Comparison of ENCODE assay signal across 19 cellular contexts in genomic region chr3:14376348-14377043, GRCh38. TPM values are rescaled to one million over a fixed set of nuclear protein-coding genes. Genes with fewer than 3 reads are reported as not detected.
DNase-seq lines count a peak whose midpoint lies in the region; ATAC-seq and TF ChIP-seq lines count a peak whose summit lies in the region.
"Had no signal": no experiment of that assay in that cellular context is flagged by ENCODE, and none has a peak within 500 bp of the region (broad histone marks: within the 10 kb centered on the region; RNA-seq: fewer than 3 reads in every experiment).

No MANE protein-coding gene starts in this region.

- POLR2A ChIA-PET in activated naive CD8-positive, alpha-beta T cell treated with anti-CD3 and anti-CD28 coated beads, Interleukin-2, amount 10 ng/mL, durations not matched to agents 7 days and 5 days (lab: Charles Lee), result interaction anchor here (1.1 to 3.7 kb wide), 2 partner anchors 25 to 28 kb away, joined by 4 to 20 read pairs; partner anchors contain the start of gene SLC6A6

- no peak overlapping the region for H3K4me3 Mint-ChIP-seq in activated naive CD8-positive, alpha-beta T cell treated with anti-CD3 and anti-CD28 coated beads, Interleukin-2, amount 10 ng/mL, durations not matched to agents 7 days and 5 days
- no peak overlapping the region for H3K4me3 Mint-ChIP-seq in activated naive CD8-positive, alpha-beta T cell treated with anti-CD3 and anti-CD28 coated beads, Interleukin-2, amount 50 U/mL, for 24 hours
- no peak overlapping the region for H3K4me3 Mint-ChIP-seq in CD14-positive monocyte
- H3K4me3 Mint-ChIP-seq: CD8-positive, alpha-beta T cell had no signal

- no peak for ATAC-seq in activated naive CD8-positive, alpha-beta T cell treated with anti-CD3 and anti-CD28 coated beads, Interleukin-2, amount 10 ng/mL, durations not matched to agents 7 days and 5 days (ENCODE audit: low read depth)
- ATAC-seq in activated naive CD8-positive, alpha-beta T cell treated with anti-CD3 and anti-CD28 coated beads, Interleukin-2, amount 50 U/mL, for 24 hours, result no peak
- ATAC-seq in HG03280 (IDR thresholded peaks at IDR 0.05; ENCODE audit: unreplicated experiment) (no peak), HG02981 (IDR thresholded peaks at IDR 0.05; ENCODE audit: unreplicated experiment) (no peak), GM18511 (IDR thresholded peaks at IDR 0.05; ENCODE audit: unreplicated experiment) (no peak)
- ATAC-seq: A549; CD8-positive, alpha-beta T cell had no signal

- no peak overlapping the region for H3K4me3 ChIP-seq in retinal pigment epithelial cell (ENCODE audit: low read length)
- H3K4me3 ChIP-seq: A549, GM23248, HAP-1 had no signal

- peaks cover 23% of the 10 kb centered on the region for H3K4me1 Mint-ChIP-seq in activated naive CD8-positive, alpha-beta T cell treated with anti-CD3 and anti-CD28 coated beads, Interleukin-2, amount 10 ng/mL, durations not matched to agents 7 days and 5 days
- peaks cover 14% of the 10 kb centered on the region for H3K4me1 Mint-ChIP-seq in activated naive CD8-positive, alpha-beta T cell treated with anti-CD3 and anti-CD28 coated beads, Interleukin-2, amount 50 U/mL, for 24 hours
- H3K4me1 Mint-ChIP-seq in CD14-positive monocyte, result peaks cover 71% of the 10 kb centered on the region

- TF ChIP-seq CTCF in CD14-positive monocyte (IDR thresholded peaks at IDR 0.05), result no peak
- no peak for TF ChIP-seq CTCF in retinal pigment epithelial cell (conservative IDR thresholded peaks at IDR 0.05; ENCODE audit: low read depth, low read length)

- intact Hi-C loops in CD14-positive monocyte (cut with micrococcal nuclease), result no loop called here

- H3K9me3 Mint-ChIP-seq in activated naive CD8-positive, alpha-beta T cell treated with anti-CD3 and anti-CD28 coated beads, Interleukin-2, amount 10 ng/mL, durations not matched to agents 7 days and 5 days, result no peaks in the 10 kb centered on the region
- peaks cover 6% of the 10 kb centered on the region for H3K9me3 Mint-ChIP-seq in activated naive CD8-positive, alpha-beta T cell treated with anti-CD3 and anti-CD28 coated beads, Interleukin-2, amount 50 U/mL, for 24 hours
- H3K9me3 Mint-ChIP-seq in CD14-positive monocyte, result peaks cover 0 to 7% (median 0%) of the 10 kb centered on the region in 7 donors

- peak overlapping the region; percentile 32 for H3K27ac Mint-ChIP-seq in activated naive CD8-positive, alpha-beta T cell treated with anti-CD3 and anti-CD28 coated beads, Interleukin-2, amount 10 ng/mL, durations not matched to agents 7 days and 5 days
- no peak overlapping the region for H3K27ac Mint-ChIP-seq in activated naive CD8-positive, alpha-beta T cell treated with anti-CD3 and anti-CD28 coated beads, Interleukin-2, amount 50 U/mL, for 24 hours
- H3K27ac Mint-ChIP-seq in CD14-positive monocyte, result peak overlapping the region in 6 of 7 donors; percentile 70 to 97 (median 89)

- H3K27me3 Mint-ChIP-seq in activated naive CD8-positive, alpha-beta T cell treated with anti-CD3 and anti-CD28 coated beads, Interleukin-2, amount 10 ng/mL, durations not matched to agents 7 days and 5 days, result peaks cover 5% of the 10 kb centered on the region
- H3K27me3 Mint-ChIP-seq in activated naive CD8-positive, alpha-beta T cell treated with anti-CD3 and anti-CD28 coated beads, Interleukin-2, amount 50 U/mL, for 24 hours, result peaks cover 2% of the 10 kb centered on the region
- H3K27me3 Mint-ChIP-seq in CD14-positive monocyte (ENCODE audit: low read depth in 3 of 3), result peaks cover 0 to 5% (median 3%) of the 10 kb centered on the region in 3 donors

- no peak for DNase-seq in activated naive CD8-positive, alpha-beta T cell treated with anti-CD3 and anti-CD28 coated beads, Interleukin-2, amount 10 ng/mL, durations not matched to agents 7 days and 5 days
- DNase-seq in activated naive CD8-positive, alpha-beta T cell treated with anti-CD3 and anti-CD28 coated beads, Interleukin-2, amount 50 U/mL, for 24 hours, result no peak
- DNase-seq in CD14-positive monocyte (ENCODE audit: low spot score), result no peak
- DNase-seq in amniotic epithelial cell (ENCODE audit: low read depth), result peak; percentile 77
- peak; percentile 47 for DNase-seq in retinal pigment epithelial cell (ENCODE audit: low read depth)
- DNase-seq: Calu3; CD8-positive, alpha-beta T cell; GF-D8; GM23248; KG1; MV-4-11; NCI-H1694 treated with DMSO at 0.1 percent for 48 hours; NCI-H748 treated with DMSO at 0.1 percent for 48 hours; SHP77 treated with DMSO at 0.1 percent for 48 hours had no signal

- no peaks in the 10 kb centered on the region for H3K36me3 Mint-ChIP-seq in activated naive CD8-positive, alpha-beta T cell treated with anti-CD3 and anti-CD28 coated beads, Interleukin-2, amount 10 ng/mL, durations not matched to agents 7 days and 5 days
- H3K36me3 Mint-ChIP-seq in activated naive CD8-positive, alpha-beta T cell treated with anti-CD3 and anti-CD28 coated beads, Interleukin-2, amount 50 U/mL, for 24 hours (ENCODE audit: low read depth), result no peaks in the 10 kb centered on the region
- H3K36me3 Mint-ChIP-seq in CD14-positive monocyte, result peaks cover 0 to 7% of the 10 kb centered on the region in 2 donors
- H3K36me3 Mint-ChIP-seq: CD8-positive, alpha-beta T cell had no signal

RNA-seq across cellular contexts. Expression of gene SLC6A6, which starts 25.9 kb away (rescaled TPM):
- total RNA-seq in activated naive CD8-positive, alpha-beta T cell treated with anti-CD3 and anti-CD28 coated beads, Interleukin-2, amount 10 ng/mL, durations not matched to agents 7 days and 5 days, result 10 to 100 TPM; 39.8 to 42.6 TPM
- polyA plus RNA-seq in CD14-positive monocyte, result 10 to 100 TPM; 18.4 to 24.5 TPM

Comparison
In these comparisons a context has a peak if more than half of its experiments do, and no peak if none do; other contexts are left out.
1. DNase-seq: peak in amniotic epithelial cell (single experiment) and retinal pigment epithelial cell (single experiment); none in activated naive CD8-positive, alpha-beta T cell treated with anti-CD3 and anti-CD28 coated beads, Interleukin-2, amount 10 ng/mL, durations not matched to agents 7 days and 5 days (single experiment), activated naive CD8-positive, alpha-beta T cell treated with anti-CD3 and anti-CD28 coated beads, Interleukin-2, amount 50 U/mL, for 24 hours (single experiment) and CD14-positive monocyte (single experiment).